ENCODE assay signal across 8 cellular contexts in the genomic region with DNA sequence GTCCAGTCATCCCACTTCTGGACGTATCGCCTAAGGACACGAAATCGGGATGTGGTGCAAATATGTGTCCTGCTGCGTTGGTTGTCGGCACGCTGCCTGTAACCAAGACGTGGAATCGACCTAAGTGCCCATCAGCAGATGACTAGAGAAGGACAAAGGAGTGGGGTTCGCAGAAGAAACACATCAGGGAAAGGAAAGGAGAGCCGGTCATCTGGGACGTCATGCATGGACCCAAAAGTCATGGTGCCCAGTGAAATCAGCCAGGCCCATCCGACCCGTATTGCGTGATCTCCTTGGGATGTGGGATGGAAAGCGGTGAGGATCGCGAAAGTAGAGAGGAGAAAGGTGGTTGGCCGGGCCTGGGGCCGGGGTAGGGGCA. TPM values are rescaled to one million over a fixed set of nuclear protein-coding genes. Genes with fewer than 3 reads are reported as not detected.
DNase-seq lines count a peak whose midpoint lies in the region; ATAC-seq and TF ChIP-seq lines count a peak whose summit lies in the region.
"Not testable (repeated sequence)": the region's sequence is repeated elsewhere in the genome, so short reads cannot be mapped to it uniquely, and the experiment has no call there.

No MANE protein-coding gene starts in this region.

- intact Hi-C loops in activated CD4-positive, alpha-beta memory T cell treated with anti-CD3 and anti-CD28 coated beads for 36 hours (cut with micrococcal nuclease); sciatic nerve (cut with DNase I); stomach (cut with DNase I; ENCODE audit: low total_unique reads): not testable (repeated sequence)

- not testable (repeated sequence) for H3K4me3 Mint-ChIP-seq in activated CD4-positive, alpha-beta memory T cell treated with anti-CD3 and anti-CD28 coated beads for 36 hours; chondrocyte (ENCODE audit: unreplicated experiment)

- H3K4me3 ChIP-seq in BE2C (ENCODE audit: low read depth, low read length); hepatocyte; stomach: not testable (repeated sequence)

- H3K4me1 Mint-ChIP-seq in activated CD4-positive, alpha-beta memory T cell treated with anti-CD3 and anti-CD28 coated beads for 36 hours (ENCODE audit: low read depth); chondrocyte (ENCODE audit: low read depth): not testable (repeated sequence)

- not testable (repeated sequence) for H3K9me2 ChIP-seq in hepatocyte (replicated peaks; ENCODE audit: insufficient read depth)

- H3K36me3 ChIP-seq in BE2C; hepatocyte (replicated peaks; ENCODE audit: insufficient read depth, low read depth); stomach: not testable (repeated sequence)

- not testable (repeated sequence) for H3K27ac Mint-ChIP-seq in activated CD4-positive, alpha-beta memory T cell treated with anti-CD3 and anti-CD28 coated beads for 36 hours; chondrocyte (ENCODE audit: unreplicated experiment)

- WGBS in hepatocyte (ENCODE audit: low lambda C conversion rate, missing lambda C conversion rate), result 93% methylated on average over 20 of the region's 20 CpGs
- WGBS in stomach, 5 donors, result 37 to 79% (median 68%) methylated on average over 16 to 20 of the region's 20 CpGs

- POLR2A ChIA-PET in activated CD4-positive, alpha-beta memory T cell treated with anti-CD3 and anti-CD28 coated beads for 36 hours (lab: Charles Lee), result not testable (repeated sequence)

- H3K27ac ChIP-seq in hepatocyte, stomach: not testable (repeated sequence)

- DNase-seq in BE2C (peak; percentile 7), SK-N-DZ (ENCODE audit: low spot score) (peak; percentile 14), chondrocyte (ENCODE audit: low spot score) (peak; percentile 94), hepatocyte (ENCODE audit: low spot score) (peak; percentile 5), sciatic nerve (ENCODE audit: low spot score) (peak; percentile 76), stomach (peak; percentile 42)
- peak; percentile 19 for DNase-seq in activated CD4-positive, alpha-beta memory T cell treated with anti-CD3 and anti-CD28 coated beads for 36 hours
- peak; percentile 23 to 36 for DNase-seq in activated T-cell treated with anti-CD3 and anti-CD28 coated beads, Interleukin-2, amount 50 U/mL, for 48 hours

- H3K27me3 Mint-ChIP-seq in activated CD4-positive, alpha-beta memory T cell treated with anti-CD3 and anti-CD28 coated beads for 36 hours, result peaks cover 12% of the 10 kb centered on the region
- H3K27me3 Mint-ChIP-seq in chondrocyte (ENCODE audit: low read depth), result not testable (repeated sequence)

- H3K36me3 Mint-ChIP-seq in activated CD4-positive, alpha-beta memory T cell treated with anti-CD3 and anti-CD28 coated beads for 36 hours, result peaks cover 13% of the 10 kb centered on the region
- H3K36me3 Mint-ChIP-seq in chondrocyte (ENCODE audit: low read depth), result not testable (repeated sequence)

- TF ChIP-seq POLR2A in stomach (IDR thresholded peaks at IDR 0.05), result not testable (repeated sequence)

- H3K27me3 ChIP-seq in BE2C, hepatocyte: not testable (repeated sequence)
- H3K27me3 ChIP-seq in stomach, result peaks cover 10 to 40% (median 27%) of the 10 kb centered on the region in 3 donors

- not testable (repeated sequence) for ATAC-seq in sciatic nerve

- H3K4me1 ChIP-seq in BE2C; hepatocyte (ENCODE audit: insufficient read depth); stomach: not testable (repeated sequence)

- CTCF ChIA-PET in activated CD4-positive, alpha-beta memory T cell treated with anti-CD3 and anti-CD28 coated beads for 36 hours (lab: Charles Lee), result not testable (repeated sequence)

- not testable (repeated sequence) for H3K4me2 ChIP-seq in hepatocyte

- not testable (repeated sequence) for TF ChIP-seq EP300 in stomach (IDR thresholded peaks at IDR 0.05)

- H3K9me3 ChIP-seq in BE2C; hepatocyte (ENCODE audit: low read depth): not testable (repeated sequence)
- peaks cover 15 to 39% (median 35%) of the 10 kb centered on the region in 4 donors for H3K9me3 ChIP-seq in stomach

- H3K79me2 ChIP-seq in hepatocyte, result not testable (repeated sequence)

- peaks cover 13% of the 10 kb centered on the region for H3K9me3 Mint-ChIP-seq in activated CD4-positive, alpha-beta memory T cell treated with anti-CD3 and anti-CD28 coated beads for 36 hours
- H3K9me3 Mint-ChIP-seq in chondrocyte (ENCODE audit: low read depth), result not testable (repeated sequence)

- not testable (repeated sequence) for TF ChIP-seq CTCF in BE2C (IDR thresholded peaks at IDR 0.05; ENCODE audit: low read depth, low read length); chondrocyte (IDR thresholded peaks at IDR 0.05); hepatocyte (IDR thresholded peaks at IDR 0.05; ENCODE audit: poor library complexity); stomach (IDR thresholded peaks at IDR 0.05)

- H4K20me1 ChIP-seq in hepatocyte (ENCODE audit: insufficient read depth, poor library complexity, severe bottlenecking), result not testable (repeated sequence)

- H2AFZ ChIP-seq in hepatocyte, result not testable (repeated sequence)

RNA-seq across cellular contexts. Expression of gene ZFP37, which starts 6.4 kb away (rescaled TPM):
- polyA plus RNA-seq in BE2C (2012; ENCODE audit: insufficient read depth, insufficient read length, low read depth), result 8.5 TPM
- 4.9 and 5.9 TPM in 2 replicates for polyA plus RNA-seq in SK-N-DZ (2014; cell fraction: cytosol; rRNA removed)
- polyA plus RNA-seq in SK-N-DZ (2014; cell fraction: nucleus; rRNA removed), result 4.8 and 6.4 TPM in 2 replicates
- 1 to 10 TPM; 1.1 to 1.5 TPM for total RNA-seq in activated CD4-positive, alpha-beta memory T cell treated with anti-CD3 and anti-CD28 coated beads for 36 hours
- 3.3 to 4.3 TPM (median 3.6 TPM) in 3 replicates for total RNA-seq in chondrocyte
- 4.1 and 5.7 TPM in 2 replicates for total RNA-seq in hepatocyte
- 2.0 and 3.3 TPM in 2 replicates for polyA plus RNA-seq in hepatocyte
- total RNA-seq in sciatic nerve, result 6.5 TPM
- 1 to 10 TPM in 4 of 5 donors, under 1 TPM in 1; 0.72 to 3.8 (median 3.5) TPM for total RNA-seq in stomach
- polyA plus RNA-seq in stomach, result under 1 TPM; 0.31 to 0.93 (median 0.62) TPM

RNA-seq across cellular contexts. Expression of gene ZNF883, which starts 50.9 kb away (rescaled TPM):
- 16.1 TPM for polyA plus RNA-seq in BE2C (2012; ENCODE audit: insufficient read depth, insufficient read length, low read depth)
- 6.5 and 8.4 TPM in 2 replicates for polyA plus RNA-seq in SK-N-DZ (2014; cell fraction: cytosol; rRNA removed)
- polyA plus RNA-seq in SK-N-DZ (2014; cell fraction: nucleus; rRNA removed), result 4.0 and 7.2 TPM in 2 replicates
- under 1 TPM; 0.22 to 0.29 TPM for total RNA-seq in activated CD4-positive, alpha-beta memory T cell treated with anti-CD3 and anti-CD28 coated beads for 36 hours
- total RNA-seq in chondrocyte (3.3 to 5.8 TPM (median 4.5 TPM) in 3 replicates), hepatocyte (2.8 and 5.7 TPM in 2 replicates), sciatic nerve (3.6 TPM), stomach (1 to 10 TPM in 2 of 5 donors, not detected in 3; 2.3 to 9.0 TPM)
- polyA plus RNA-seq in hepatocyte (3.4 and 4.1 TPM in 2 replicates), stomach (1 to 10 TPM in 1 of 3 donors, under 1 TPM in 2; 0.92 to 1.1 (median 0.93) TPM)

Comparison
In these comparisons a context has a peak if more than half of its experiments do, and no peak if none do; other contexts are left out.
1. DNase-seq: peak in every context shown above with its lines; median percentile 94 in chondrocyte; 76 in sciatic nerve; 42 in stomach; 30 in activated T-cell treated with anti-CD3 and anti-CD28 coated beads, Interleukin-2, amount 50 U/mL, for 48 hours; 19 in activated CD4-positive, alpha-beta memory T cell treated with anti-CD3 and anti-CD28 coated beads for 36 hours; 14 in SK-N-DZ; 7 in BE2C; 5 in hepatocyte.